In genomic region chr12:111443586-111443985, GRCh38 we compare ENCODE assay signal across 8 cellular contexts. TPM values are rescaled to one million over a fixed set of nuclear protein-coding genes. Genes with fewer than 3 reads are reported as not detected.
DNase-seq lines count a peak whose midpoint lies in the region; ATAC-seq and TF ChIP-seq lines count a peak whose summit lies in the region.

No MANE protein-coding gene starts in this region.

- no peaks in the 10 kb centered on the region for H3K9me2 ChIP-seq in GM23248 (ENCODE audit: insufficient read depth)

- H3K4me1 ChIP-seq in GM23248 (ENCODE audit: insufficient read depth) (peaks cover 23% of the 10 kb centered on the region), RWPE2 (ENCODE audit: insufficient read depth, poor library complexity, severe bottlenecking) (peaks cover 28% of the 10 kb centered on the region)
- peaks cover 68% of the 10 kb centered on the region for H3K4me1 ChIP-seq in effector memory CD4-positive, alpha-beta T cell (ENCODE audit: control insufficient read depth, insufficient read depth, low read length, poor library complexity, severe bottlenecking)

- DNase-seq in GM23248 (peak; percentile 92), RWPE2 (ENCODE audit: low spot score) (no peak), renal cortical epithelial cell (ENCODE audit: low read depth) (peak; percentile 80), DMS 273 (lab: John Stamatoyannopoulos, UW; ENCODE audit: unreplicated experiment) (no peak), substantia nigra (lab: John Stamatoyannopoulos, UW) (no peak)
- DNase-seq in effector memory CD4-positive, alpha-beta T cell: no peak

- in situ Hi-C loops in GM23248 (cut with MboI): no loop called here

- peak overlapping the region; percentile 63 for H3K27ac ChIP-seq in GM23248
- H3K27ac ChIP-seq in RWPE2 (ENCODE audit: poor library complexity, severe bottlenecking): peak overlapping the region; percentile 53
- H3K27ac ChIP-seq in effector memory CD4-positive, alpha-beta T cell (ENCODE audit: insufficient read depth, low read length, poor library complexity, severe bottlenecking): peak overlapping the region; percentile 78
- no peak overlapping the region for H3K27ac ChIP-seq in substantia nigra (ENCODE audit: low read depth, low read length, poor library complexity, severe bottlenecking)

- no peak overlapping the region for H3K4me3 ChIP-seq in GM23248
- no peak overlapping the region for H3K4me3 ChIP-seq in RWPE2 (ENCODE audit: severe bottlenecking)
- H3K4me3 ChIP-seq in effector memory CD4-positive, alpha-beta T cell (ENCODE audit: insufficient read depth, low read depth, low read length, poor library complexity, severe bottlenecking): no peak overlapping the region

- 56 to 58% methylated on average over 7 of the region's 7 CpGs for WGBS in GM23248 (ENCODE audit: low coverage in 1 of 2, low lambda C conversion rate in 2 of 2, missing lambda C conversion rate in 2 of 2), 2 experiments

- H3F3A ChIP-seq in GM23248 (ENCODE audit: insufficient read depth): peaks cover 85% of the 10 kb centered on the region

- peaks cover 89% of the 10 kb centered on the region for H3K79me2 ChIP-seq in GM23248 (ENCODE audit: insufficient read depth)

- peaks cover 4% of the 10 kb centered on the region for H4K20me1 ChIP-seq in GM23248 (ENCODE audit: insufficient read depth)

- no peak for TF ChIP-seq CTCF in RWPE2 (IDR thresholded peaks at IDR 0.05; ENCODE audit: poor library complexity, severe bottlenecking)

- no peaks in the 10 kb centered on the region for H3K9me3 ChIP-seq in GM23248 (ENCODE audit: low read depth)
- no peaks in the 10 kb centered on the region for H3K9me3 ChIP-seq in RWPE2 (ENCODE audit: severe bottlenecking)
- no peaks in the 10 kb centered on the region for H3K9me3 ChIP-seq in effector memory CD4-positive, alpha-beta T cell (ENCODE audit: control insufficient read depth, low read length)

- no peaks in the 10 kb centered on the region for H3K27me3 ChIP-seq in GM23248 (replicated peaks; ENCODE audit: insufficient read depth)
- H3K27me3 ChIP-seq in RWPE2 (ENCODE audit: insufficient read depth, poor library complexity, severe bottlenecking): no peaks in the 10 kb centered on the region
- no peaks in the 10 kb centered on the region for H3K27me3 ChIP-seq in effector memory CD4-positive, alpha-beta T cell (replicated peaks; ENCODE audit: control insufficient read depth, insufficient read depth, low read length, poor library complexity, severe bottlenecking)

- no peak overlapping the region for H3K4me2 ChIP-seq in GM23248 (ENCODE audit: unreplicated experiment)

- no peak overlapping the region for H2AFZ ChIP-seq in GM23248

- ATAC-seq in RWPE2 (ENCODE audit: low read depth) (peak; percentile 49; the same call in 2 of the 3 replicates), GM18502 (IDR thresholded peaks at IDR 0.05; ENCODE audit: poor library complexity, unreplicated experiment) (no peak), GM19023 (IDR thresholded peaks at IDR 0.05; ENCODE audit: unreplicated experiment) (no peak)

- H3K36me3 ChIP-seq in GM23248 (ENCODE audit: low read depth) (peaks cover 7% of the 10 kb centered on the region; the same call in 1 of the 2 replicates), RWPE2 (ENCODE audit: low read depth) (peaks cover 19% of the 10 kb centered on the region)
- H3K36me3 ChIP-seq in effector memory CD4-positive, alpha-beta T cell (ENCODE audit: control insufficient read depth, insufficient read depth, low read length): peaks cover 27% of the 10 kb centered on the region

- peak overlapping the region; percentile 39; the same call in 1 of the 2 replicates for H3K9ac ChIP-seq in GM23248

RNA-seq across cellular contexts. Expression of gene SH2B3, which starts 37.9 kb away (rescaled TPM):
- total RNA-seq in GM23248 (2014; rRNA removed; shearing (Covaris generic)): 39.1 and 42.8 TPM in 2 replicates
- 9.2 and 9.4 TPM in 2 replicates for polyA plus RNA-seq in GM23248 (2016; fragmentation: Nextera tagmentation; extraction: Ambion mirVana)
- total RNA-seq in renal cortical epithelial cell: 14.5 and 20.8 TPM in 2 replicates

Comparison
In these comparisons a context has a peak if more than half of its experiments do, and no peak if none do; other contexts are left out.
1. DNase-seq: peak in GM23248 (single experiment) and renal cortical epithelial cell (single experiment); none in RWPE2 (single experiment), effector memory CD4-positive, alpha-beta T cell (0 of 3), DMS 273 (single experiment) and substantia nigra (0 of 49).